ENCODE assay signal across 8 cellular contexts in the genomic region with DNA sequence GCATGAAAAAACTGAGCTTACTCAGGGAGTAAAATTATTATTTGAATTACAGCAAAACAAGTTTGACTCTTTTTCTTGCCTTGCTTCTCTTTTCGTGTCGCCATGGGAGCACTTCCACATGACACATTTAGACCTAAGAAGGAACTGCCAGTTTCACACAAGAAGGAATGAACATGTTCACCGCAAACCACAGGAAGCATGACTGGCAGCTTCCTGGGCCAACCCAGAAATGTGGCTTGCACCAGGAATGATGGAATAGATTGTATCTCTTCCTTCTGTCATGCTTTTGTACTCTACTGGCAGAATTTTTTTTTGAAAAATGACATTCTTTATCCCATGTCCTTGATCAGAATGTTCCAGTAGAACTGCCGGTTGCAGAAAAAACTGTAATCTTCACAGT. TPM values are rescaled to one million over a fixed set of nuclear protein-coding genes. Genes with fewer than 3 reads are reported as not detected.
A peak's percentile ranks its signal among the peaks of the same experiment; 100 is the strongest.
DNase-seq lines count a peak whose midpoint lies in the region; FAIRE-seq and TF ChIP-seq lines count a peak whose summit lies in the region.

No MANE protein-coding gene starts in this region.

- peak; percentile 75 for FAIRE-seq in endothelial cell of umbilical vein (lab: Jason Lieb, UNC)

- no peaks in the 10 kb centered on the region for H3K36me3 ChIP-seq in endothelial cell of umbilical vein (ENCODE audit: control insufficient read depth in 2 of 2, extremely low read depth in 1 of 2, insufficient read depth in 2 of 2, low read length in 2 of 2)

- peak overlapping the region; percentile 64 for H3K9ac ChIP-seq in endothelial cell of umbilical vein (replicated peaks; ENCODE audit: extremely low read depth, insufficient read depth, low read length)

- H3K4me3 ChIP-seq in endothelial cell of umbilical vein (replicated peaks in 1 of 3; ENCODE audit: insufficient read depth in 1 of 3, low read depth in 1 of 3, low read length in 3 of 3) = no peak overlapping the region

- H4K20me1 ChIP-seq in endothelial cell of umbilical vein (replicated peaks; ENCODE audit: control insufficient read depth, extremely low read depth, insufficient read depth, low read length) = no peaks in the 10 kb centered on the region

- no peaks in the 10 kb centered on the region for H3K9me1 ChIP-seq in endothelial cell of umbilical vein (replicated peaks; ENCODE audit: control insufficient read depth, extremely low read depth, insufficient read depth, low read length)

- POLR2A ChIA-PET in endothelial cell of umbilical vein (lab: Charles Lee) = interaction anchor here (0.8 kb wide), 1 partner anchor 36 kb away, joined by 5 read pairs; no protein-coding TSS in a partner anchor

- H3K4me2 ChIP-seq in endothelial cell of umbilical vein (ENCODE audit: insufficient read depth, low read length) = peak overlapping the region; percentile 40

- TF ChIP-seq CTCF in endothelial cell of umbilical vein (IDR thresholded peaks at IDR 0.05; ENCODE audit: extremely low read depth in 1 of 2, insufficient read depth in 1 of 2, low read depth in 1 of 2, low read length in 2 of 2) = no peak

- H3K27ac ChIP-seq in endothelial cell of umbilical vein (ENCODE audit: insufficient read depth, low read depth, low read length) = peak overlapping the region; percentile 80

- peak overlapping the region; percentile 55 for H2AFZ ChIP-seq in endothelial cell of umbilical vein (ENCODE audit: low read depth, low read length)

- intact Hi-C loops in endothelial cell of umbilical vein (cut with micrococcal nuclease) = loop anchor here (1.0 to 5.0 kb wide), 4 partner anchors 11 to 995 kb away; partner anchors contain the start of gene MAN2A1

- H3K4me1 ChIP-seq in endothelial cell of umbilical vein (ENCODE audit: control insufficient read depth, extremely low read depth, insufficient read depth, low read length) = peaks cover 16% of the 10 kb centered on the region

- CTCF ChIA-PET in endothelial cell of umbilical vein (lab: Charles Lee) = interaction anchor here (0.7 kb wide), 1 partner anchor 31 kb away, joined by 3 read pairs; no protein-coding TSS in a partner anchor

- H3K27me3 ChIP-seq in endothelial cell of umbilical vein (ENCODE audit: control insufficient read depth in 2 of 2, insufficient read depth in 2 of 2, low read length in 2 of 2) = no peaks in the 10 kb centered on the region

- no peak for TF ChIP-seq POLR2A in endothelial cell of umbilical vein (IDR thresholded peaks at IDR 0.05; ENCODE audit: low read depth, low read length)

- no peaks in the 10 kb centered on the region for H3K79me2 ChIP-seq in endothelial cell of umbilical vein (ENCODE audit: control insufficient read depth, insufficient read depth, low read length)

- no TSS peak for BruUV-seq in endothelial cell of umbilical vein (replicated peaks; lab: Mats Ljungman, UMichigan)

- dilution Hi-C loops in endothelial cell of umbilical vein (cut with MboI; ENCODE audit: extremely low pct_ligation_motif_present, low sequenced_read_pairs) = no loop called here

- no peaks in the 10 kb centered on the region for H3K9me3 ChIP-seq in endothelial cell of umbilical vein (replicated peaks; ENCODE audit: control insufficient read depth, insufficient read depth, low read length)

- peak; percentile 35 for DNase-seq in activated naive CD4-positive, alpha-beta T cell treated with Interleukin-2 at 50 U/mL for 16 hours
- DNase-seq in activated naive CD4-positive, alpha-beta T cell treated with anti-CD3 and anti-CD28 coated beads, Interleukin-2, amount 50 U/mL, for 16 hours = no peak
- DNase-seq in activated CD4-positive, alpha-beta T cell treated with anti-CD3 and anti-CD28 coated beads for 4 hours = peak; percentile 2 to 38
- peak; percentile 60 for DNase-seq in endothelial cell of umbilical vein (ENCODE audit: low read depth, low spot score)
- peak; percentile 59 for DNase-seq in non-pigmented ciliary epithelial cell (ENCODE audit: low read depth)
- DNase-seq in cerebellum (ENCODE audit: low spot score) = no peak
- no peak for DNase-seq in SHP77 (lab: John Stamatoyannopoulos, UW)
- no peak for DNase-seq in DMS153 treated with DMSO at 0.1 percent for 48 hours (lab: John Stamatoyannopoulos, UW; ENCODE audit: unreplicated experiment)

TF ChIP-seq in endothelial cell of umbilical vein, 7 proteins besides CTCF, POLR2A, EP300 and RAD21:
- TF ChIP-seq GATA2 (IDR thresholded peaks at IDR 0.05; ENCODE audit: insufficient read depth, insufficient read length, low read depth, low read length) = peak; percentile 99
- TF ChIP-seq EZH2 (IDR thresholded peaks at IDR 0.05; ENCODE audit: borderline replicate concordance, low read depth, low read length, severe bottlenecking) = no peak
- TF ChIP-seq FOS (IDR thresholded peaks at IDR 0.05; ENCODE audit: borderline replicate concordance, insufficient read depth, low read length) = peak; percentile 78
- TF ChIP-seq MAX (IDR thresholded peaks at IDR 0.05; ENCODE audit: insufficient read depth, insufficient read length) = no peak
- TF ChIP-seq POLR2AphosphoS5 (IDR thresholded peaks at IDR 0.05; ENCODE audit: insufficient read depth, low read depth, low read length) = peak; percentile 81
- TF ChIP-seq JUN (IDR thresholded peaks at IDR 0.05; ENCODE audit: borderline replicate concordance, insufficient read depth, insufficient read length, low read depth) = peak; percentile 69
- TF ChIP-seq MYC (IDR thresholded peaks at IDR 0.05; ENCODE audit: low read depth, low read length) = no peak

RNA-seq across cellular contexts. Expression of gene MAN2A1, which starts 32.9 kb away (rescaled TPM):
- total RNA-seq in endothelial cell of umbilical vein (47.6 and 54.8 TPM in 2 replicates), cerebellum (56.5 TPM)
- 16.2 and 20.8 TPM in 2 replicates for polyA plus RNA-seq in endothelial cell of umbilical vein
- 16.7 TPM in 2 replicates for polyA plus RNA-seq in endothelial cell of umbilical vein (2011; cell fraction: cytosol; rRNA removed)
- 32.0 and 40.9 TPM in 2 replicates for polyA plus RNA-seq in endothelial cell of umbilical vein (2011; cell fraction: nucleus; rRNA removed)
- polyA plus RNA-seq in endothelial cell of umbilical vein (2012) = 44.0 and 50.6 TPM in 2 replicates
- polyA minus RNA-seq in endothelial cell of umbilical vein = 64.5 and 69.5 TPM in 2 replicates
- 24.4 TPM for polyA minus RNA-seq in endothelial cell of umbilical vein (2011; cell fraction: cytosol; rRNA and poly(A)+ RNA removed)
- 94.2 and 133 TPM in 2 replicates for polyA minus RNA-seq in endothelial cell of umbilical vein (2011; cell fraction: nucleus; rRNA and poly(A)+ RNA removed)

Comparison
In these comparisons a context has a peak if more than half of its experiments do, and no peak if none do; other contexts are left out.
1. DNase-seq: peak in activated naive CD4-positive, alpha-beta T cell treated with Interleukin-2 at 50 U/mL for 16 hours (single experiment), activated CD4-positive, alpha-beta T cell treated with anti-CD3 and anti-CD28 coated beads for 4 hours (2 of 2), endothelial cell of umbilical vein (single experiment) and non-pigmented ciliary epithelial cell (single experiment); none in activated naive CD4-positive, alpha-beta T cell treated with anti-CD3 and anti-CD28 coated beads, Interleukin-2, amount 50 U/mL, for 16 hours (single experiment), cerebellum (single experiment), SHP77 (0 of 2) and DMS153 treated with DMSO at 0.1 percent for 48 hours (single experiment).